29 cellular contexts compared by ENCODE assay signal in the genomic region with DNA sequence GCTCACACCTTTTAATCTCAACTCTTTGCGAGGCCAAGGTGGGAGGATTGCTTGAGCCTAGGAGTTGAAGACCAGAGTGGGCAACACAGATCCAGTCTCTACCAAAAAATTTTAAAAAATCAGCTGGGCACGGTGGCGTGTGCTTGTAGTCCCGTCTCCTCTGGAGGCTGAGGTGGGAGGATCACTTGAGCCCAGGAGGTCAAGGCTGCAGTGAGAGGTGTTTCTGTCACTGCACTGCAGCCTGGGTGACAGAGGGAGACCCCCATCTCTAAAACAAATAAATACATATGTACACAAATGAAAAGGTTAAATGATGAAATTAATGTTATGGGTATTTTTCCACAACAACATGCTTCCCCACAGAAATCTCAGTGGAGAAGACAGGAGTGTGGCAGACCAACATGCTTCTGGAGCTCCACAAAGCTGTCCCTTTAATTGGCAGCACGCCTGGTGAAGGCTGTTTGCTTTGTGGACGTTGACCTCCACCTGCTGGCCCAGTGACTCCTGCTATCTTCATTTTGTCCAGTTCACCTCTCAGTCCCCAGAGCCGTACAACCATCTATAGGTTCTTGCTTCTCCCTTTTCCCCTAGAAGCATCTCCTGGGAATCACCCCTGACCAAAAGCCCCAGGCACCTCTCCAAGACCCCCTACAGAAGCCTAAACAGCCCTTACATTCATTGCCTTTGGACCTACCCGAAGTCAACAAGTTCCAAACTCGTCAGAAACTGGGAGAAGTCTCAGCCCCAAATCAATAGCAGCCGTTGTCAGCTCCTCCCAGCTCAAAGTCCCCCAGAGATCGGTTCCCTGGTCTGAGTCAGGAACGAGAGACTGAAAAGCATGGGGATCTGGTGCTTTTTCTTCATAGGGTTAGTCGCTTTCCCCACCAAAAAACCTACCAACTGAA. TPM values are rescaled to one million over a fixed set of nuclear protein-coding genes. Genes with fewer than 3 reads are reported as not detected.
DNase-seq lines count a peak whose midpoint lies in the region; ATAC-seq and TF ChIP-seq lines count a peak whose summit lies in the region.
"Had no signal": no experiment of that assay in that cellular context is flagged by ENCODE, and none has a peak within 500 bp of the region (broad histone marks: within the 10 kb centered on the region; RNA-seq: fewer than 3 reads in every experiment).

No MANE protein-coding gene starts in this region.

- no peak for TF ChIP-seq POLR2A in body of pancreas (IDR thresholded peaks at IDR 0.05)

- DNase-seq in body of pancreas = peak; percentile 66 to 82 (median 68)
- DNase-seq in mesenteric fat pad (ENCODE audit: low spot score) = peak; percentile 30
- no peak for DNase-seq in occipital lobe (lab: John Stamatoyannopoulos, UW)
- no peak for DNase-seq in NCI-H446 treated with DMSO at 0.1 percent for 48 hours (lab: John Stamatoyannopoulos, UW)
- DNase-seq in H7 = no peak
- no peak for DNase-seq in CD14-positive monocyte (ENCODE audit: low spot score)
- DNase-seq: activated CD4-positive, alpha-beta T cell treated with anti-CD3 and anti-CD28 coated beads, Interleukin-2, amount 50 U/mL, for 4 hours; central memory CD4-positive, alpha-beta T cell; dermis blood vessel endothelial cell; DMS53; HCEC 1CT; head of caudate nucleus; IMR-90; mesendoderm; MM.1S; NCI-H1417; NCI-H2081; NCI-H345; NCI-H82; spleen; stimulated activated CD4-positive, alpha-beta T cell treated with anti-CD3 and anti-CD28 coated beads, Interleukin-4, amount 100 ng/mL, for 1 hour; stimulated activated naive CD4-positive, alpha-beta T cell; T-helper 9 cell; WERI-Rb-1 had no signal

- no peak overlapping the region for H3K27ac ChIP-seq in body of pancreas
- H3K27ac ChIP-seq: ascending aorta, spleen, thoracic aorta, WERI-Rb-1 had no signal

- peaks cover 9% of the 10 kb centered on the region for H3K4me1 Mint-ChIP-seq in CD14-positive monocyte

- peaks cover 6 to 17% of the 10 kb centered on the region in 2 donors for H3K36me3 Mint-ChIP-seq in CD14-positive monocyte
- H3K36me3 Mint-ChIP-seq: natural killer cell treated with Interleukin-12 subunit alpha and Interleukin-12 subunit beta and Interleukin-15 and Interleukin-18, amount 100 ng/mL, for 72 hours had no signal

- peak; percentile 71 for ATAC-seq in body of pancreas
- ATAC-seq: activated naive CD4-positive, alpha-beta T cell treated with anti-CD3 and anti-CD28 coated beads, Interleukin-2, amount 50 U/mL, for 72 hours had no signal

- TF ChIP-seq CTCF in body of pancreas (IDR thresholded peaks at IDR 0.05) (peak in 4 of 7 experiments; percentile 16 to 24 (median 24)), CD14-positive monocyte (IDR thresholded peaks at IDR 0.05) (no peak)

- TF ChIP-seq EP300 in Ishikawa (IDR thresholded peaks at IDR 0.05; ENCODE audit: borderline replicate concordance) = no peak

- no peaks in the 10 kb centered on the region for H3K9me3 ChIP-seq in body of pancreas
- H3K9me3 ChIP-seq: ascending aorta, spleen, thoracic aorta had no signal

- 52 to 55% methylated on average over 13 of the region's 13 CpGs for whole genome bisulfite sequencing in body of pancreas, 2 donors

- peaks cover 11% of the 10 kb centered on the region for H3K4me1 ChIP-seq in body of pancreas
- H3K4me1 ChIP-seq: ascending aorta, spleen had no signal

- no peak overlapping the region for H3K4me3 Mint-ChIP-seq in CD14-positive monocyte
- H3K4me3 Mint-ChIP-seq: natural killer cell treated with Interleukin-12 subunit alpha and Interleukin-12 subunit beta and Interleukin-15 and Interleukin-18, amount 100 ng/mL, for 72 hours had no signal

- peaks cover 0 to 2% (median 0%) of the 10 kb centered on the region in 3 donors for H3K27me3 Mint-ChIP-seq in CD14-positive monocyte (ENCODE audit: low read depth in 3 of 3)
- H3K27me3 Mint-ChIP-seq: natural killer cell treated with Interleukin-12 subunit alpha and Interleukin-12 subunit beta and Interleukin-15 and Interleukin-18, amount 100 ng/mL, for 72 hours had no signal

- H3K27me3 ChIP-seq in body of pancreas (no peaks in the 10 kb centered on the region), H7 (ENCODE audit: control insufficient read depth, insufficient read depth, low read length) (no peaks in the 10 kb centered on the region)
- H3K27me3 ChIP-seq: ascending aorta, spleen had no signal

- H3K27ac Mint-ChIP-seq in CD14-positive monocyte = no peak overlapping the region

- peak; percentile 16; the same call in 1 of the 2 replicates for TF ChIP-seq RAD21 in Ishikawa (IDR thresholded peaks at IDR 0.05; ENCODE audit: low read depth)

- H3K36me3 ChIP-seq in body of pancreas (replicated peaks in 1 of 2; ENCODE audit: insufficient read depth in 1 of 2, low read depth in 2 of 2) (no peaks in the 10 kb centered on the region), H7 (replicated peaks; ENCODE audit: control insufficient read depth, insufficient read depth, low read length) (no peaks in the 10 kb centered on the region; the same call in none of the 2 replicates)
- H3K36me3 ChIP-seq: ascending aorta, thoracic aorta, WERI-Rb-1 had no signal

- no peak overlapping the region for H3K4me3 ChIP-seq in body of pancreas
- H3K4me3 ChIP-seq in H7 (ENCODE audit: insufficient read depth, low read depth, low read length) = no peak overlapping the region
- H3K4me3 ChIP-seq: ascending aorta, spleen, thoracic aorta had no signal

- intact Hi-C loops in body of pancreas (cut with DNase I) (no loop called here), CD14-positive monocyte (cut with micrococcal nuclease) (no loop called here)

- peaks cover 0 to under 1% (median 0%) of the 10 kb centered on the region in 7 donors for H3K9me3 Mint-ChIP-seq in CD14-positive monocyte
- H3K9me3 Mint-ChIP-seq: natural killer cell treated with Interleukin-12 subunit alpha and Interleukin-12 subunit beta and Interleukin-15 and Interleukin-18, amount 100 ng/mL, for 72 hours had no signal

TF ChIP-seq in Ishikawa, 13 proteins besides CTCF, POLR2A, EP300 and RAD21:
- no peak for TF ChIP-seq FOXM1 (IDR thresholded peaks at IDR 0.05; ENCODE audit: borderline replicate concordance, low read depth)
- 0 out of 2 replicates have a peak, but pooled peaks have one; percentile 45 for TF ChIP-seq NFIC (IDR thresholded peaks at IDR 0.05)
- no peak for TF ChIP-seq EGR1 (IDR thresholded peaks at IDR 0.05)

RNA-seq across cellular contexts. Expression of a gene that starts 36.4 kb away (rescaled TPM):
- total RNA-seq in body of pancreas (100 to 1,000 TPM; 126 to 183 TPM), mesenteric fat pad (398 TPM), occipital lobe (7.2 TPM)
- total RNA-seq in H7 (2014; rRNA removed; shearing (Covaris generic)) = 112 and 125 TPM in 2 replicates
- polyA plus RNA-seq in CD14-positive monocyte = 100 to 1,000 TPM; 184 to 217 TPM

Comparison
In these comparisons a context has a peak if more than half of its experiments do, and no peak if none do; other contexts are left out.
1. DNase-seq: peak in body of pancreas (4 of 4) and mesenteric fat pad (single experiment); none in occipital lobe (single experiment), NCI-H446 treated with DMSO at 0.1 percent for 48 hours (single experiment), H7 (single experiment) and CD14-positive monocyte (single experiment).
2. RNA of a gene that starts 36.4 kb away (total RNA-seq): 398 TPM in mesenteric fat pad (single experiment), 126 to 183 TPM in body of pancreas and 112 to 125 TPM in H7; 7.2 TPM in occipital lobe (single experiment); every median in the first group is over 10 times any median in the second.